In genomic region chr1:160987359-160988062, GRCh38 we compare ENCODE assay signal across 27 cellular contexts. TPM values are rescaled to one million over a fixed set of nuclear protein-coding genes. Genes with fewer than 3 reads are reported as not detected.
DNase-seq lines count a peak whose midpoint lies in the region; ATAC-seq, FAIRE-seq and TF ChIP-seq lines count a peak whose summit lies in the region.
"Had no signal": no experiment of that assay in that cellular context is flagged by ENCODE, and none has a peak within 500 bp of the region (broad histone marks: within the 10 kb centered on the region; RNA-seq: fewer than 3 reads in every experiment).

No MANE protein-coding gene starts in this region.

- H3K36me3 ChIP-seq in mammary epithelial cell (ENCODE audit: insufficient read depth, low read length) (no peaks in the 10 kb centered on the region), H1 (ENCODE audit: control insufficient read depth in 2 of 4, insufficient read depth in 4 of 4, low read length in 3 of 4) (no peaks in the 10 kb centered on the region), mesendoderm (ENCODE audit: control insufficient read depth, insufficient read depth, low read length) (no peaks in the 10 kb centered on the region)

- no peak overlapping the region for H3K27ac ChIP-seq in mammary epithelial cell (ENCODE audit: insufficient read depth, low read depth, low read length)
- H3K27ac ChIP-seq in H1 (ENCODE audit: low read depth, low read length) = peak overlapping the region; percentile 55
- no peak overlapping the region for H3K27ac ChIP-seq in mesendoderm (ENCODE audit: low read depth, low read length)

- CTCF ChIA-PET in mammary epithelial cell (lab: Charles Lee; ENCODE audit: low non-redundant PET) = interaction anchor here (0.5 to 0.6 kb wide), 2 partner anchors 9 to 14 kb away, joined by 3 to 4 read pairs; no protein-coding TSS in a partner anchor
- CTCF ChIA-PET in MCF 10A (lab: Yijun Ruan, JAX) = interaction anchor here (0.5 to 6.6 kb wide), 16 partner anchors 9 to 313 kb away, joined by 3 to 130 read pairs (median 6); partner anchors contain the start of gene ITLN2
- CTCF ChIA-PET in H1 (lab: Charles Lee; ENCODE audit: partially characterized antibody) = interaction anchor here (0.7 to 4.9 kb wide), 17 partner anchors 9 to 610 kb away, joined by 3 to 76 read pairs (median 4); partner anchors contain the start of gene ITLN2
- CTCF ChIA-PET in activated CD4-positive, alpha-beta T cell treated with anti-CD3 and anti-CD28 coated beads, Interleukin-2, amount 10 ng/mL, durations not matched to agents 7 days and 5 days (lab: Charles Lee) = interaction anchor here (0.8 to 1.9 kb wide), 4 partner anchors 10 to 111 kb away, joined by 3 to 9 read pairs (median 4); partner anchors contain the start of genes ITLN2 and KLHDC9
- CTCF ChIA-PET in HEK293T (lab: Yijun Ruan, JAX) = interaction anchor here (0.6 to 1.3 kb wide), 3 partner anchors 8 to 312 kb away, joined by 3 read pairs; no protein-coding TSS in a partner anchor

- H4K8ac ChIP-seq in H1 (ENCODE audit: extremely low read depth, insufficient read depth, low read length) (no peak overlapping the region), mesendoderm (ENCODE audit: low read depth, low read length) (no peak overlapping the region)

- DNase-seq in mammary epithelial cell = no peak
- no peak for DNase-seq in MCF 10A (ENCODE audit: unreplicated experiment)
- DNase-seq in H1 (ENCODE audit: low read depth in 1 of 2, low spot score in 2 of 2) = no peak
- no peak for DNase-seq in mesendoderm
- no peak for DNase-seq in activated CD4-positive, alpha-beta T cell treated with anti-CD3 and anti-CD28 coated beads, Interleukin-2, amount 10 ng/mL, durations not matched to agents 7 days and 5 days
- no peak for DNase-seq in NCI-H1092 treated with DMSO at 0.1 percent for 48 hours (lab: John Stamatoyannopoulos, UW)
- DNase-seq in HEK293T (ENCODE audit: extremely low spot score) = no peak
- DNase-seq: 8988T, COR-L47, DMS 273 treated with DMSO at 0.1 percent for 48 hours, DND-41, HFFc6, NCI-H1105, NCI-H1694 treated with DMSO at 0.1 percent for 48 hours, NCI-H2227 treated with DMSO at 0.1 percent for 48 hours, NCI-H510A treated with DMSO at 0.1 percent for 48 hours, NCI-H774, PC-3, RPMI8226, SHP77 treated with DMSO at 0.1 percent for 48 hours, SK-N-SH had no signal

- WGBS in mammary epithelial cell (ENCODE audit: low coverage, missing lambda C conversion rate) = 98% methylated on average over 8 of the region's 8 CpGs
- WGBS in H1 (ENCODE audit: extremely low coverage in 1 of 2, insufficient coverage in 1 of 2, insufficient read length in 1 of 2, insufficient replicate concordance in 2 of 2, low coverage in 1 of 2, low lambda C conversion rate in 2 of 2, missing lambda C conversion rate in 1 of 2), 2 experiments = 20% methylated on average over 8 of the region's 8 CpGs; no CpG with 5 or more reads in 1 of the 2 experiments
- no CpG with 5 or more reads among the region's 8 CpGs for WGBS in mesendoderm (ENCODE audit: extremely low coverage, insufficient coverage, low lambda C conversion rate)

- H2AFZ ChIP-seq in mammary epithelial cell (ENCODE audit: low read depth, low read length) (no peak overlapping the region), H1 (ENCODE audit: low read length) (no peak overlapping the region)

- no peak for TF ChIP-seq RAD21 in H1 (IDR thresholded peaks at IDR 0.05 in 1 of 2, conservative IDR thresholded peaks at IDR 0.05 in 1 of 2; ENCODE audit: low read depth in 2 of 2, low read length in 2 of 2)

- H2AK5ac ChIP-seq in H1 (ENCODE audit: low read depth, low read length) (peak overlapping the region; percentile 70; the same call in 1 of the 2 replicates), mesendoderm (ENCODE audit: low read length) (no peak overlapping the region)

- H4K20me1 ChIP-seq in mammary epithelial cell (ENCODE audit: insufficient read depth, low read length) (no peaks in the 10 kb centered on the region), H1 (replicated peaks in 1 of 2; ENCODE audit: control insufficient read depth in 1 of 2, insufficient read depth in 2 of 2, low read length in 2 of 2) (no peaks in the 10 kb centered on the region)

- FAIRE-seq in H1 (lab: Jason Lieb, UNC) = peak; percentile 72
- FAIRE-seq: G401.6 had no signal

- H2BK120ac ChIP-seq in H1 (replicated peaks; ENCODE audit: low read depth, low read length) (peak overlapping the region; percentile 57), mesendoderm (ENCODE audit: low read depth, low read length) (no peak overlapping the region)

- no peak overlapping the region for H2BK15ac ChIP-seq in H1 (ENCODE audit: low read length)
- no peak overlapping the region for H2BK15ac ChIP-seq in mesendoderm (replicated peaks; ENCODE audit: low read depth)

- H3K4me2 ChIP-seq in mammary epithelial cell (ENCODE audit: insufficient read depth, low read depth, low read length) (no peak overlapping the region), H1 (ENCODE audit: insufficient read depth in 1 of 2, low read depth in 2 of 2, low read length in 2 of 2) (peak overlapping the region; percentile 60 to 97), mesendoderm (ENCODE audit: low read length) (no peak overlapping the region)
- H3K4me2 ChIP-seq: SK-N-SH had no signal

- no peaks in the 10 kb centered on the region for H3K79me1 ChIP-seq in H1 (ENCODE audit: low read depth, low read length)
- H3K79me1 ChIP-seq in mesendoderm (ENCODE audit: low read length) = no peaks in the 10 kb centered on the region

- dilution Hi-C loops in mammary epithelial cell (cut with HindIII; ENCODE audit: low sequenced_read_pairs) = no loop called here

- H3K4ac ChIP-seq in H1 (replicated peaks; ENCODE audit: insufficient read length, low read depth, low read length) (peak overlapping the region; percentile 10), mesendoderm (ENCODE audit: low read depth, low read length) (no peak overlapping the region)

- H3K4me3 ChIP-seq in mammary epithelial cell (replicated peaks in 1 of 3; ENCODE audit: insufficient read depth in 1 of 3, low read depth in 2 of 3, low read length in 3 of 3) (no peak overlapping the region), H1 (ENCODE audit: extremely low read depth in 1 of 4, insufficient read depth in 2 of 4, low read depth in 3 of 4, low read length in 4 of 4) (peak overlapping the region in 1 of 4 experiments; percentile 34; a peak in 4 of 8 replicates), mesendoderm (ENCODE audit: low read length) (no peak overlapping the region)

- peak overlapping the region; percentile 13 for H4K91ac ChIP-seq in H1 (replicated peaks; ENCODE audit: insufficient read length, low read length)

- H3K23ac ChIP-seq in H1 (ENCODE audit: insufficient read length) = no peak overlapping the region
- no peak overlapping the region for H3K23ac ChIP-seq in mesendoderm (ENCODE audit: low read length)

- POLR2A ChIA-PET in MCF 10A (lab: Yijun Ruan, JAX) (interaction anchor here (0.6 to 4.0 kb wide), 7 partner anchors 9 to 369 kb away, joined by 3 to 35 read pairs (median 3); partner anchors contain the start of gene ITLN2), H1 (lab: Charles Lee; ENCODE audit: partially characterized antibody) (interaction anchor here (0.7 to 3.4 kb wide), 13 partner anchors 8 to 211 kb away, joined by 3 to 16 read pairs (median 4); partner anchors contain the start of genes ADAMTS4, F11R, ITLN2 and TSTD1), HEK293T (lab: Yijun Ruan, JAX) (no interaction called here)
- POLR2A ChIA-PET in activated CD4-positive, alpha-beta T cell treated with anti-CD3 and anti-CD28 coated beads, Interleukin-2, amount 10 ng/mL, durations not matched to agents 7 days and 5 days (lab: Charles Lee) = no interaction called here

- H3K9ac ChIP-seq in mammary epithelial cell (ENCODE audit: insufficient read depth, low read length) (no peak overlapping the region), H1 (replicated peaks in 1 of 4; ENCODE audit: extremely low read depth in 1 of 4, low read depth in 3 of 4, low read length in 3 of 4) (peak overlapping the region in 1 of 4 experiments; percentile 63; a peak in 2 of 7 replicates), mesendoderm (ENCODE audit: low read length) (peak overlapping the region; percentile 14)
- H3K9ac ChIP-seq: SK-N-SH had no signal

- peak overlapping the region; percentile 14 for H4K5ac ChIP-seq in H1 (ENCODE audit: insufficient read length, low read depth, low read length)
- no peak overlapping the region for H4K5ac ChIP-seq in mesendoderm (ENCODE audit: low read length)

- H3K4me1 Mint-ChIP-seq in MCF 10A (ENCODE audit: insufficient read depth, unreplicated experiment) = no peaks in the 10 kb centered on the region
- peaks cover 7% of the 10 kb centered on the region for H3K4me1 Mint-ChIP-seq in activated CD4-positive, alpha-beta T cell treated with anti-CD3 and anti-CD28 coated beads, Interleukin-2, amount 10 ng/mL, durations not matched to agents 7 days and 5 days

- no peak overlapping the region for H3K27ac Mint-ChIP-seq in MCF 10A (ENCODE audit: low read depth, unreplicated experiment)
- H3K27ac Mint-ChIP-seq in activated CD4-positive, alpha-beta T cell treated with anti-CD3 and anti-CD28 coated beads, Interleukin-2, amount 10 ng/mL, durations not matched to agents 7 days and 5 days = no peak overlapping the region
- H3K27ac Mint-ChIP-seq: HFFc6, IgD-negative memory B cell had no signal

- peak overlapping the region; percentile 55 for H3K18ac ChIP-seq in H1 (ENCODE audit: extremely low read depth, low read length)
- H3K18ac ChIP-seq in mesendoderm (ENCODE audit: low read length) = no peak overlapping the region

- H3K9me3 Mint-ChIP-seq in MCF 10A (ENCODE audit: unreplicated experiment) = no peaks in the 10 kb centered on the region
- no peaks in the 10 kb centered on the region for H3K9me3 Mint-ChIP-seq in activated CD4-positive, alpha-beta T cell treated with anti-CD3 and anti-CD28 coated beads, Interleukin-2, amount 10 ng/mL, durations not matched to agents 7 days and 5 days
- H3K9me3 Mint-ChIP-seq: HFFc6, IgD-negative memory B cell had no signal

- H3K56ac ChIP-seq in H1 (replicated peaks; ENCODE audit: insufficient read length, low read depth, low read length) (no peak overlapping the region), mesendoderm (ENCODE audit: low read length) (peak overlapping the region; percentile 66)

- no peaks in the 10 kb centered on the region for H3K23me2 ChIP-seq in H1 (ENCODE audit: low read depth, low read length)

- no peaks in the 10 kb centered on the region for H3K9me3 ChIP-seq in mammary epithelial cell (replicated peaks; ENCODE audit: insufficient read depth, low read length)
- peaks cover 0 to 3% of the 10 kb centered on the region in 2 experiments; a peak in 1 of 4 replicates for H3K9me3 ChIP-seq in H1 (ENCODE audit: insufficient read depth in 2 of 2, low read depth in 1 of 2, low read length in 1 of 2)
- H3K9me3 ChIP-seq: SK-N-SH had no signal

- no peak for TF ChIP-seq POLR2A in H1 (IDR thresholded peaks at IDR 0.05; ENCODE audit: control extremely low read depth in 1 of 2, low read depth in 2 of 2, low read length in 2 of 2)

- no peak for ATAC-seq in HG02759 (IDR thresholded peaks at IDR 0.05; ENCODE audit: unreplicated experiment)
- ATAC-seq: PC-3 had no signal

- H3K4me1 ChIP-seq in mammary epithelial cell (ENCODE audit: insufficient read depth, low read length) (no peaks in the 10 kb centered on the region), H1 (replicated peaks in 1 of 4; ENCODE audit: control insufficient read depth in 3 of 4, insufficient read depth in 4 of 4, low read length in 3 of 4) (peaks cover 5 to 16% (median 9%) of the 10 kb centered on the region in 4 experiments; a peak in 6 of 7 replicates), mesendoderm (ENCODE audit: control insufficient read depth, low read depth, low read length) (peaks cover 2% of the 10 kb centered on the region)

- intact Hi-C loops in mammary epithelial cell (cut with micrococcal nuclease) (no loop called here), MCF 10A (cut with micrococcal nuclease) (no loop called here)

- no peaks in the 10 kb centered on the region for H3K27me3 Mint-ChIP-seq in MCF 10A (ENCODE audit: insufficient read depth, unreplicated experiment)
- H3K27me3 Mint-ChIP-seq in activated CD4-positive, alpha-beta T cell treated with anti-CD3 and anti-CD28 coated beads, Interleukin-2, amount 10 ng/mL, durations not matched to agents 7 days and 5 days = peaks cover 10% of the 10 kb centered on the region

- H2BK12ac ChIP-seq in H1 (ENCODE audit: low read depth, low read length) = peak overlapping the region; percentile 75; the same call in 1 of the 2 replicates

- no peaks in the 10 kb centered on the region for H3K27me3 ChIP-seq in mammary epithelial cell (ENCODE audit: insufficient read depth, low read length)
- H3K27me3 ChIP-seq in H1 (replicated peaks in 1 of 4; ENCODE audit: control insufficient read depth in 3 of 4, extremely low read depth in 1 of 4, insufficient read depth in 3 of 4, low read length in 3 of 4) = no peaks in the 10 kb centered on the region
- no peaks in the 10 kb centered on the region for H3K27me3 ChIP-seq in mesendoderm (ENCODE audit: insufficient read depth, low read length, poor library complexity)

- H3K79me2 ChIP-seq in mammary epithelial cell (ENCODE audit: insufficient read depth, low read length) = no peaks in the 10 kb centered on the region
- H3K79me2 ChIP-seq in H1 (ENCODE audit: control insufficient read depth in 1 of 2, insufficient read depth in 2 of 2, low read length in 2 of 2) = no peaks in the 10 kb centered on the region
- no peaks in the 10 kb centered on the region for H3K79me2 ChIP-seq in mesendoderm (ENCODE audit: control insufficient read depth, insufficient read depth, low read length)

- H2BK20ac ChIP-seq in H1 (ENCODE audit: low read length) = peak overlapping the region; percentile 2

- TF ChIP-seq CTCF in mammary epithelial cell (conservative IDR thresholded peaks at IDR 0.05 in 1 of 2, IDR thresholded peaks at IDR 0.05 in 1 of 2; ENCODE audit: extremely low read depth in 1 of 2, insufficient read depth in 1 of 2, low read depth in 1 of 2, low read length in 2 of 2) (no peak), MCF 10A (IDR thresholded peaks at IDR 0.05; ENCODE audit: unreplicated experiment) (no peak), H1 (IDR thresholded peaks at IDR 0.05; ENCODE audit: control extremely low read depth in 1 of 3, insufficient read depth in 1 of 3, low read depth in 1 of 3, low read length in 3 of 3) (no peak)

- no peak overlapping the region for H3K4me3 Mint-ChIP-seq in MCF 10A (ENCODE audit: unreplicated experiment)
- H3K4me3 Mint-ChIP-seq in activated CD4-positive, alpha-beta T cell treated with anti-CD3 and anti-CD28 coated beads, Interleukin-2, amount 10 ng/mL, durations not matched to agents 7 days and 5 days = no peak overlapping the region
- H3K4me3 Mint-ChIP-seq: HFFc6, IgD-negative memory B cell had no signal

- H3K14ac ChIP-seq in H1 (ENCODE audit: insufficient read length) = no peak overlapping the region

- H3K36me3 Mint-ChIP-seq in MCF 10A (ENCODE audit: insufficient read depth, unreplicated experiment) = no peaks in the 10 kb centered on the region
- no peaks in the 10 kb centered on the region for H3K36me3 Mint-ChIP-seq in activated CD4-positive, alpha-beta T cell treated with anti-CD3 and anti-CD28 coated beads, Interleukin-2, amount 10 ng/mL, durations not matched to agents 7 days and 5 days (ENCODE audit: low read depth)
- H3K36me3 Mint-ChIP-seq: IgD-negative memory B cell had no signal

- no peak for TF ChIP-seq EP300 in H1 (IDR thresholded peaks at IDR 0.05; ENCODE audit: borderline replicate concordance in 1 of 2, low read depth in 2 of 2, low read length in 2 of 2)

- H2BK5ac ChIP-seq in H1 (ENCODE audit: low read depth, low read length) = peak overlapping the region; percentile 87; the same call in 1 of the 2 replicates
- no peak overlapping the region for H2BK5ac ChIP-seq in mesendoderm (ENCODE audit: low read length)

- in situ Hi-C loops in mammary epithelial cell (cut with MboI; ENCODE audit: low sequenced_read_pairs in 2 of 2) = no loop called here

- BruUV-seq in mammary epithelial cell (replicated peaks; lab: Mats Ljungman, UMichigan) = TSS peak; percentile 8
- BruUV-seq in MCF 10A (replicated peaks; lab: Mats Ljungman, UMichigan) = no TSS peak

RNA-seq across cellular contexts. Expression of gene ITLN2, which starts 32.9 kb away (rescaled TPM):
- total RNA-seq in mammary epithelial cell = under 1 TPM; 0.35 to 0.50 TPM
- 0.26 TPM for polyA plus RNA-seq in mammary epithelial cell
- not detected for polyA minus RNA-seq in mammary epithelial cell
- total RNA-seq in MCF 10A (2022) = 0.27 TPM in 1 of 2 replicates, not detected in the other
- total RNA-seq in H1 (2021; fragmentation: NEBNext Ultra II Directional; extraction: Animal tissue kit (Norgen Biotek cat#: 25700)) = 4.7 and 5.6 TPM in 2 replicates
- 6.3 and 6.8 TPM in 2 replicates for polyA plus RNA-seq in H1 (2011; rRNA removed)
- polyA plus RNA-seq in H1 (2011; cell fraction: cytosol; rRNA removed) = 9.1 TPM
- polyA plus RNA-seq in H1 (2011; cell fraction: nucleus; rRNA removed) = 8.5 TPM
- 4.6 to 6.4 TPM (median 5.9 TPM) in 4 replicates for polyA plus RNA-seq in H1 (2012, experiment 1 of 2)
- 3.2 TPM for polyA plus RNA-seq in H1 (2012, experiment 2 of 2)
- polyA plus RNA-seq in H1 (2013, experiment 1 of 2) = 4.9 TPM
- 5.5 TPM for polyA plus RNA-seq in H1 (2013, experiment 2 of 2)
- polyA minus RNA-seq in H1 (2011; rRNA and poly(A)+ RNA removed) = 7.3 and 9.4 TPM in 2 replicates
- polyA minus RNA-seq in H1 (2011; cell fraction: cytosol; rRNA and poly(A)+ RNA removed) = 2.7 TPM
- polyA minus RNA-seq in H1 (2011; cell fraction: nucleus; rRNA and poly(A)+ RNA removed) = 5.1 TPM
- polyA plus RNA-seq in mesendoderm (2013, experiment 1 of 2) = 2.1 TPM
- 2.5 TPM for polyA plus RNA-seq in mesendoderm (2013, experiment 2 of 2)
- total RNA-seq in activated CD4-positive, alpha-beta T cell treated with anti-CD3 and anti-CD28 coated beads, Interleukin-2, amount 10 ng/mL, durations not matched to agents 7 days and 5 days = not detected
- total RNA-seq: HFFc6, HT-29, LHCN-M2, PC-3 had no signal
- polyA plus RNA-seq: AG04450, IgD-negative memory B cell, SK-N-SH had no signal

RNA-seq across cellular contexts. Expression of gene F11R, which starts 33.4 kb away (rescaled TPM):
- total RNA-seq in mammary epithelial cell = 100 to 1,000 TPM; 109 to 202 TPM
- polyA plus RNA-seq in mammary epithelial cell = 159 TPM
- 183 TPM for polyA minus RNA-seq in mammary epithelial cell
- total RNA-seq in MCF 10A (2022) = 73.6 and 76.8 TPM in 2 replicates
- 143 and 159 TPM in 2 replicates for total RNA-seq in H1 (2021; fragmentation: NEBNext Ultra II Directional; extraction: Animal tissue kit (Norgen Biotek cat#: 25700))
- polyA plus RNA-seq in H1 (2011; rRNA removed) = 170 and 200 TPM in 2 replicates
- 209 TPM for polyA plus RNA-seq in H1 (2011; cell fraction: cytosol; rRNA removed)
- 263 TPM for polyA plus RNA-seq in H1 (2011; cell fraction: nucleus; rRNA removed)
- 95.6 to 141 TPM (median 108 TPM) in 4 replicates for polyA plus RNA-seq in H1 (2012, experiment 1 of 2)
- polyA plus RNA-seq in H1 (2012, experiment 2 of 2) = 73.5 TPM
- polyA plus RNA-seq in H1 (2013, experiment 1 of 2) = 109 TPM
- 126 TPM for polyA plus RNA-seq in H1 (2013, experiment 2 of 2)
- polyA minus RNA-seq in H1 (2011; rRNA and poly(A)+ RNA removed) = 478 and 502 TPM in 2 replicates
- polyA minus RNA-seq in H1 (2011; cell fraction: cytosol; rRNA and poly(A)+ RNA removed) = 112 TPM
- 133 TPM for polyA minus RNA-seq in H1 (2011; cell fraction: nucleus; rRNA and poly(A)+ RNA removed)
- 63.1 TPM for polyA plus RNA-seq in mesendoderm (2013, experiment 1 of 2)
- 57.9 TPM for polyA plus RNA-seq in mesendoderm (2013, experiment 2 of 2)
- total RNA-seq in activated CD4-positive, alpha-beta T cell treated with anti-CD3 and anti-CD28 coated beads, Interleukin-2, amount 10 ng/mL, durations not matched to agents 7 days and 5 days = 10 to 100 TPM; 14.1 to 15.6 TPM

RNA-seq across cellular contexts. Expression of gene TSTD1, which starts 51.3 kb away (rescaled TPM):
- total RNA-seq in mammary epithelial cell (10 to 100 TPM; 37.6 to 73.7 TPM), MCF 10A (2022) (35.2 and 48.0 TPM in 2 replicates)
- polyA plus RNA-seq in mammary epithelial cell (99.9 TPM), H1 (2011; rRNA removed) (314 and 360 TPM in 2 replicates)
- 50.9 TPM for polyA minus RNA-seq in mammary epithelial cell
- 60.4 and 60.9 TPM in 2 replicates for total RNA-seq in H1 (2021; fragmentation: NEBNext Ultra II Directional; extraction: Animal tissue kit (Norgen Biotek cat#: 25700))
- 233 TPM for polyA plus RNA-seq in H1 (2011; cell fraction: cytosol; rRNA removed)
- polyA plus RNA-seq in H1 (2011; cell fraction: nucleus; rRNA removed) = 138 TPM
- 57.6 to 120 TPM (median 104 TPM) in 4 replicates for polyA plus RNA-seq in H1 (2012, experiment 1 of 2)
- polyA plus RNA-seq in H1 (2012, experiment 2 of 2) = 148 TPM
- 135 TPM for polyA plus RNA-seq in H1 (2013, experiment 1 of 2)
- polyA plus RNA-seq in H1 (2013, experiment 2 of 2) = 134 TPM
- polyA minus RNA-seq in H1 (2011; rRNA and poly(A)+ RNA removed) = 8.8 and 15.5 TPM in 2 replicates
- polyA minus RNA-seq in H1 (2011; cell fraction: cytosol; rRNA and poly(A)+ RNA removed) = 20.8 TPM
- polyA minus RNA-seq in H1 (2011; cell fraction: nucleus; rRNA and poly(A)+ RNA removed) = 26.1 TPM
- 58.3 TPM for polyA plus RNA-seq in mesendoderm (2013, experiment 1 of 2)
- 59.3 TPM for polyA plus RNA-seq in mesendoderm (2013, experiment 2 of 2)
- total RNA-seq in activated CD4-positive, alpha-beta T cell treated with anti-CD3 and anti-CD28 coated beads, Interleukin-2, amount 10 ng/mL, durations not matched to agents 7 days and 5 days = 10 to 100 TPM; 33.5 to 43.6 TPM
- total RNA-seq: HFFc6 had no signal

RNA-seq across cellular contexts. Expression of gene USF1, which starts 58.3 kb away (rescaled TPM):
- 10 to 100 TPM; 31.8 to 40.7 TPM for total RNA-seq in mammary epithelial cell
- 19.8 TPM for polyA plus RNA-seq in mammary epithelial cell
- polyA minus RNA-seq in mammary epithelial cell = 81.0 TPM
- total RNA-seq in MCF 10A (2022) = 48.8 and 52.8 TPM in 2 replicates
- total RNA-seq in H1 (2021; fragmentation: NEBNext Ultra II Directional; extraction: Animal tissue kit (Norgen Biotek cat#: 25700)) = 68.9 and 74.6 TPM in 2 replicates
- polyA plus RNA-seq in H1 (2011; rRNA removed) = 45.7 and 50.3 TPM in 2 replicates
- polyA plus RNA-seq in H1 (2011; cell fraction: cytosol; rRNA removed) = 44.0 TPM
- 137 TPM for polyA plus RNA-seq in H1 (2011; cell fraction: nucleus; rRNA removed)
- polyA plus RNA-seq in H1 (2012, experiment 1 of 2) = 48.6 to 69.9 TPM (median 68.1 TPM) in 4 replicates
- polyA plus RNA-seq in H1 (2012, experiment 2 of 2) = 51.8 TPM
- polyA plus RNA-seq in H1 (2013, experiment 1 of 2) = 31.1 TPM
- 31.4 TPM for polyA plus RNA-seq in H1 (2013, experiment 2 of 2)
- 133 and 196 TPM in 2 replicates for polyA minus RNA-seq in H1 (2011; rRNA and poly(A)+ RNA removed)
- polyA minus RNA-seq in H1 (2011; cell fraction: cytosol; rRNA and poly(A)+ RNA removed) = 47.3 TPM
- polyA minus RNA-seq in H1 (2011; cell fraction: nucleus; rRNA and poly(A)+ RNA removed) = 38.2 TPM
- polyA plus RNA-seq in mesendoderm (2013, experiment 1 of 2) = 37.0 TPM
- polyA plus RNA-seq in mesendoderm (2013, experiment 2 of 2) = 34.5 TPM
- 10 to 100 TPM; 78.0 to 81.2 TPM for total RNA-seq in activated CD4-positive, alpha-beta T cell treated with anti-CD3 and anti-CD28 coated beads, Interleukin-2, amount 10 ng/mL, durations not matched to agents 7 days and 5 days

Comparison
In these comparisons a context has a peak if more than half of its experiments do, and no peak if none do; other contexts are left out.
1. H3K4me2 ChIP-seq: peak in H1 (2 of 2); none in mammary epithelial cell (single experiment) and mesendoderm (single experiment).
2. POLR2A ChIA-PET loops: an anchor here in MCF 10A (0.6 to 4.0 kb wide) and H1 (0.7 to 3.4 kb wide); none called in activated CD4-positive, alpha-beta T cell treated with anti-CD3 and anti-CD28 coated beads, Interleukin-2, amount 10 ng/mL, durations not matched to agents 7 days and 5 days and HEK293T.